ENCODE assay signal across 8 cellular contexts in genomic region chr5:132556511-132557424, GRCh38. TPM values are rescaled to one million over a fixed set of nuclear protein-coding genes. Genes with fewer than 3 reads are reported as not detected.
DNase-seq lines count a peak whose midpoint lies in the region; ATAC-seq and TF ChIP-seq lines count a peak whose summit lies in the region.

RAD50 (plus strand) TSS chr5:132556977; CDS start chr5:132557325, 348 bp downstream.

- H3K4me3 Mint-ChIP-seq in T-helper 17 cell = peak within 1 kb of the TSS; percentile 95

- H3K36me3 Mint-ChIP-seq in T-helper 17 cell (ENCODE audit: low read depth) = no peaks in the 10 kb centered on the region

- H3K27me3 ChIP-seq in prostate gland (replicated peaks; ENCODE audit: insufficient read depth) = no peaks in the 10 kb centered on the region

- H3K4me1 Mint-ChIP-seq in T-helper 17 cell = peaks cover 20% of the 10 kb centered on the region

- no peaks in the 10 kb centered on the region for H3K36me3 ChIP-seq in prostate gland

- DNase-seq in NCI-H1694 treated with DMSO at 0.1 percent for 48 hours (lab: John Stamatoyannopoulos, UW) = peak; percentile 64
- DNase-seq in T-helper 17 cell = peak; percentile 81 to 83 (median 82)
- peak; percentile 51 to 93 (median 82) for DNase-seq in amygdala (lab: John Stamatoyannopoulos, UW)
- DNase-seq in left ventricle myocardium superior = peak; percentile 98
- DNase-seq in prostate gland (ENCODE audit: low spot score) = peak; percentile 84
- peak; percentile 94 for DNase-seq in ureter (ENCODE audit: low spot score)

- TF ChIP-seq CTCF in prostate gland (IDR thresholded peaks at IDR 0.05) = no peak

- ATAC-seq in GM18498 (IDR thresholded peaks at IDR 0.05; ENCODE audit: unreplicated experiment) (peak; percentile 97), HG02885 (IDR thresholded peaks at IDR 0.05; ENCODE audit: poor library complexity, unreplicated experiment) (peak; percentile 98), T-helper 17 cell (peak; percentile 96), left ventricle myocardium superior (peak; percentile 99)

- H3K27me3 Mint-ChIP-seq in T-helper 17 cell = no peaks in the 10 kb centered on the region

- intact Hi-C loops in left ventricle myocardium superior (cut with micrococcal nuclease) (no loop called here), prostate gland (cut with DNase I) (no loop called here)

- whole genome bisulfite sequencing in prostate gland = 6% methylated on average over 52 of the region's 60 CpGs

- H3K4me1 ChIP-seq in prostate gland (replicated peaks) = no peaks in the 10 kb centered on the region

- H3K4me3 ChIP-seq in prostate gland = peak within 1 kb of the TSS; percentile 59 to 71

- TF ChIP-seq POLR2A in prostate gland (IDR thresholded peaks at IDR 0.05) = peak; percentile 58

- peak within 1 kb of the TSS; percentile 95 for H3K27ac Mint-ChIP-seq in T-helper 17 cell

- H3K27ac ChIP-seq in prostate gland = peak within 1 kb of the TSS; percentile 77 to 81

- H3K9me3 ChIP-seq in T-helper 17 cell (ENCODE audit: control insufficient read depth, low read length, poor library complexity, severe bottlenecking) (no peaks in the 10 kb centered on the region), prostate gland (no peaks in the 10 kb centered on the region)

RNA-seq across cellular contexts. Expression of gene RAD50, which starts in this region (rescaled TPM):
- 10 to 100 TPM; 20.4 to 22.2 TPM for total RNA-seq in T-helper 17 cell
- total RNA-seq in left ventricle myocardium superior = 37.0 TPM
- 10 to 100 TPM; 20.2 to 37.0 TPM for total RNA-seq in prostate gland
- total RNA-seq in ureter = 49.5 TPM

Comparison
In these comparisons a context has a peak if more than half of its experiments do, and no peak if none do; other contexts are left out.
1. Peak in every context shown above with its lines: DNase-seq, ATAC-seq, H3K4me3 ChIP-seq and H3K27ac ChIP-seq.